ENCODE assay signal across 8 cellular contexts in genomic region chr12:102479099-102479887, GRCh38. TPM values are rescaled to one million over a fixed set of nuclear protein-coding genes. Genes with fewer than 3 reads are reported as not detected.
DNase-seq lines count a peak whose midpoint lies in the region; ATAC-seq and TF ChIP-seq lines count a peak whose summit lies in the region.

No MANE protein-coding gene starts in this region.

- TF ChIP-seq EP300 in SK-N-SH (IDR thresholded peaks at IDR 0.05; ENCODE audit: borderline replicate concordance in 1 of 2, low read depth in 1 of 2, low read length in 1 of 2): no peak

- H3K4me2 ChIP-seq in SK-N-SH: peak overlapping the region; percentile 49

- H3K4me1 Mint-ChIP-seq in CD4-positive, alpha-beta T cell (ENCODE audit: low read depth): peaks cover 3% of the 10 kb centered on the region
- H3K4me1 Mint-ChIP-seq in CD14-positive monocyte: peaks cover 6% of the 10 kb centered on the region

- H3K9me3 Mint-ChIP-seq in CD4-positive, alpha-beta T cell: no peaks in the 10 kb centered on the region
- H3K9me3 Mint-ChIP-seq in CD14-positive monocyte: peaks cover 0 to 2% (median 0%) of the 10 kb centered on the region in 7 donors

- H3K27me3 ChIP-seq in SK-N-SH (ENCODE audit: insufficient read depth): no peaks in the 10 kb centered on the region
- peaks cover 6% of the 10 kb centered on the region for H3K27me3 ChIP-seq in CD4-positive, alpha-beta T cell (ENCODE audit: control insufficient read depth, insufficient read depth, low read length)

- H3K79me2 ChIP-seq in SK-N-SH (ENCODE audit: insufficient read depth): no peaks in the 10 kb centered on the region

- intact Hi-C loops in CD4-positive, alpha-beta T cell (cut with DNase I, micrococcal nuclease): no loop called here
- intact Hi-C loops in CD14-positive monocyte (cut with micrococcal nuclease): no loop called here

- WGBS in SK-N-SH (ENCODE audit: low lambda C conversion rate): 17% methylated on average over 11 of the region's 11 CpGs

- H3K4me3 ChIP-seq in SK-N-SH (ENCODE audit: low read depth in 2 of 2, low read length in 1 of 2): 0 out of 4 replicates have a peak overlapping the region, but pooled peaks of 1 of the 2 experiments have one; percentile 5

- no peak overlapping the region for H3K4me3 Mint-ChIP-seq in CD4-positive, alpha-beta T cell
- H3K4me3 Mint-ChIP-seq in CD14-positive monocyte: no peak overlapping the region

- peak; percentile 0 for DNase-seq in activated T-cell treated with anti-CD3 and anti-CD28 coated beads for 24 hours (ENCODE audit: low read depth)
- no peak for DNase-seq in activated T-cell treated with anti-CD3 and anti-CD28 coated beads, Interleukin-2, amount 50 U/mL, for 1 hour
- no peak for DNase-seq in SK-N-SH
- peak; percentile 52 for DNase-seq in medulla oblongata (ENCODE audit: extremely low spot score)
- no peak for DNase-seq in SKM-1 treated with dmso at 0.1 percent for 144 hours (lab: John Stamatoyannopoulos, UW; ENCODE audit: unreplicated experiment)
- DNase-seq in CD4-positive, alpha-beta T cell: no peak
- DNase-seq in CD14-positive monocyte (ENCODE audit: low spot score): no peak

- no peaks in the 10 kb centered on the region for H3K9me2 ChIP-seq in SK-N-SH

- H3K27ac Mint-ChIP-seq in CD4-positive, alpha-beta T cell: no peak overlapping the region
- no peak overlapping the region for H3K27ac Mint-ChIP-seq in CD14-positive monocyte

- no peaks in the 10 kb centered on the region for H3F3A ChIP-seq in SK-N-SH (replicated peaks; ENCODE audit: insufficient read depth)

- peaks cover 3 to 9% of the 10 kb centered on the region in 2 experiments; a peak in 2 of 4 replicates for H3K4me1 ChIP-seq in SK-N-SH (ENCODE audit: control insufficient read depth in 1 of 2, insufficient read depth in 2 of 2, low read depth in 1 of 2, low read length in 1 of 2)

- no peak for TF ChIP-seq RAD21 in SK-N-SH (IDR thresholded peaks at IDR 0.05; ENCODE audit: low read length)

- peak overlapping the region; percentile 48; the same call in 1 of the 2 replicates for H2AFZ ChIP-seq in SK-N-SH (ENCODE audit: low read depth)

- H3K27ac ChIP-seq in SK-N-SH (ENCODE audit: low read depth in 2 of 2, low read length in 1 of 2): no peak overlapping the region
- no peak overlapping the region for H3K27ac ChIP-seq in CD4-positive, alpha-beta T cell (ENCODE audit: low read depth, low read length)

- H3K36me3 ChIP-seq in SK-N-SH (replicated peaks in 1 of 2; ENCODE audit: control insufficient read depth in 1 of 2, insufficient read depth in 2 of 2, low read length in 1 of 2): no peaks in the 10 kb centered on the region

- ATAC-seq in HG02970 (IDR thresholded peaks at IDR 0.05; ENCODE audit: low FRiP score, unreplicated experiment): peak; percentile 30
- ATAC-seq in CD4-positive, alpha-beta T cell (ENCODE audit: poor library complexity): no peak

- POLR2A ChIA-PET in SK-N-SH (lab: Yijun Ruan, JAX): no interaction called here
- POLR2A ChIA-PET in CD4-positive, alpha-beta T cell (lab: Charles Lee): no interaction called here

- no peaks in the 10 kb centered on the region for H3K36me3 Mint-ChIP-seq in CD4-positive, alpha-beta T cell (ENCODE audit: low read depth)
- H3K36me3 Mint-ChIP-seq in CD14-positive monocyte: no peaks in the 10 kb centered on the region

- no peak for TF ChIP-seq CTCF in SK-N-SH (IDR thresholded peaks at IDR 0.05)
- no peak for TF ChIP-seq CTCF in CD4-positive, alpha-beta T cell (IDR thresholded peaks at IDR 0.05)
- TF ChIP-seq CTCF in CD14-positive monocyte (IDR thresholded peaks at IDR 0.05): no peak

- peaks cover 3% of the 10 kb centered on the region for H3K27me3 Mint-ChIP-seq in CD4-positive, alpha-beta T cell
- H3K27me3 Mint-ChIP-seq in CD14-positive monocyte (ENCODE audit: low read depth in 3 of 3): peaks cover 6 to 8% (median 6%) of the 10 kb centered on the region in 3 donors

- no peaks in the 10 kb centered on the region for H4K20me1 ChIP-seq in SK-N-SH (ENCODE audit: insufficient read depth)

- H3K9ac ChIP-seq in SK-N-SH: no peak overlapping the region

- CTCF ChIA-PET in SK-N-SH (lab: Yijun Ruan, JAX): interaction anchor here (1.0 to 1.2 kb wide), 2 partner anchors 385 to 401 kb away, joined by 4 read pairs; no protein-coding TSS in a partner anchor
- CTCF ChIA-PET in CD4-positive, alpha-beta T cell (lab: Charles Lee): no interaction called here

- H3K9me3 ChIP-seq in SK-N-SH: no peaks in the 10 kb centered on the region
- H3K9me3 ChIP-seq in CD4-positive, alpha-beta T cell (ENCODE audit: control insufficient read depth, low read length): no peaks in the 10 kb centered on the region

TF ChIP-seq in SK-N-SH, 30 proteins besides CTCF, POLR2A, EP300 and RAD21:
- no peak for TF ChIP-seq FOXM1 (IDR thresholded peaks at IDR 0.05; ENCODE audit: low read depth)
- no peak for TF ChIP-seq NRF1 (IDR thresholded peaks at IDR 0.05; ENCODE audit: low read depth, low read length)
- TF ChIP-seq GABPA (IDR thresholded peaks at IDR 0.05; ENCODE audit: low read depth): no peak
- no peak for TF ChIP-seq RXRA (IDR thresholded peaks at IDR 0.05; ENCODE audit: borderline replicate concordance, low read depth)
- no peak for TF ChIP-seq YY1 (IDR thresholded peaks at IDR 0.05; ENCODE audit: low read depth)
- no peak for TF ChIP-seq MXI1 (IDR thresholded peaks at IDR 0.05; ENCODE audit: low read depth, low read length)
- TF ChIP-seq ELF1 (IDR thresholded peaks at IDR 0.05): no peak
- no peak for TF ChIP-seq POLR2AphosphoS5 (IDR thresholded peaks at IDR 0.05; ENCODE audit: low read depth, low read length)
- TF ChIP-seq TEAD4 (IDR thresholded peaks at IDR 0.05; ENCODE audit: borderline replicate concordance, insufficient read depth): no peak
- TF ChIP-seq JUND (IDR thresholded peaks at IDR 0.05): no peak

RNA-seq across cellular contexts. Expression of gene IGF1, which starts 1.1 kb away (rescaled TPM):
- polyA plus RNA-seq in SK-N-SH (2012; rRNA removed) (0.07 and 0.29 TPM in 2 replicates), CD14-positive monocyte (not detected)
- polyA plus RNA-seq in SK-N-SH (2012; cell fraction: cytosol; rRNA removed): under 0.01 and 0.01 TPM in 2 replicates
- 0.05 TPM in 1 of 2 replicates, not detected in the other for polyA plus RNA-seq in SK-N-SH (2012; cell fraction: nucleus; rRNA removed)
- not detected for total RNA-seq in CD4-positive, alpha-beta T cell

Comparison
In these comparisons a context has a peak if more than half of its experiments do, and no peak if none do; other contexts are left out.
1. DNase-seq: peak in activated T-cell treated with anti-CD3 and anti-CD28 coated beads for 24 hours (single experiment) and medulla oblongata (single experiment); none in activated T-cell treated with anti-CD3 and anti-CD28 coated beads, Interleukin-2, amount 50 U/mL, for 1 hour (single experiment), SK-N-SH (single experiment), SKM-1 treated with dmso at 0.1 percent for 144 hours (single experiment), CD4-positive, alpha-beta T cell (0 of 10) and CD14-positive monocyte (single experiment).